Comparison of ENCODE assay signal across 31 cellular contexts in the genomic region with DNA sequence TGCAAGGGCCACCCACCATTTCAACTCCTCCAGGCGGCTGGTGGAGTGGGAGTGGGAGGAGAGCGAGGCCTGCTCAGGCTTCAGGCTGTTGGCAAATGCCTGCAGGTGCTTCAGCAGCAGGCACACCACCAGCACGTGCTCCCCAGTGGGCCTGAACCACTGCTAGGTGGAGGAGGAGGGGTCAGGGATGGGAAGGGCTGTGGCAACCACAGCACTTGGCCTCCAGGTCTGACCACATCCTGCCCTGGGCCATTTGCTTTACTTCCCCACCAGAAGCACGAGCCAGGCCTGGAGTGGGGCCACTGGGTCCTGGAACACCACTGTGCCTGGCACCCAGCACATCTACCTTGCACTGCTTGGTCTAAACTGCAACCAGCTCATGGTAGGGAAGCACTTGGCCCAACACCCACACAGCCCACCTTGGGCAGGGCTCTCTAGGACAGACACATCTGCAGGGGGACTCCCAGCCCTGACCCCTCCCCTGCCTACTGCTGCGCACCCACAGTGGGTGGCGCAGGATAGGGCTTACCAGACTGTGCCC. TPM values are rescaled to one million over a fixed set of nuclear protein-coding genes. Genes with fewer than 3 reads are reported as not detected.
DNase-seq lines count a peak whose midpoint lies in the region; ATAC-seq and TF ChIP-seq lines count a peak whose summit lies in the region.
"Had no signal": no experiment of that assay in that cellular context is flagged by ENCODE, and none has a peak within 500 bp of the region (broad histone marks: within the 10 kb centered on the region; RNA-seq: fewer than 3 reads in every experiment).

No MANE protein-coding gene starts in this region.

- H3K9ac ChIP-seq in DND-41 (ENCODE audit: low read depth, low read length) (no peak overlapping the region), neuronal stem cell (ENCODE audit: low read depth, low read length, poor library complexity) (peak overlapping the region; percentile 18)

- no peak overlapping the region for H2BK120ac ChIP-seq in neuronal stem cell (ENCODE audit: low read depth, low read length)

- TF ChIP-seq POLR2A in spleen (IDR thresholded peaks at IDR 0.05) = no peak

- H4K20me1 ChIP-seq in DND-41 (ENCODE audit: insufficient read depth, low read length) = no peaks in the 10 kb centered on the region

- H2BK12ac ChIP-seq in neuronal stem cell (ENCODE audit: low read length) = no peak overlapping the region

- no peak overlapping the region for H4K8ac ChIP-seq in neuronal stem cell (ENCODE audit: low read depth, low read length)

- H3K4ac ChIP-seq in neuronal stem cell (ENCODE audit: low read length) = no peak overlapping the region

- intact Hi-C loops in spleen (cut with DNase I; ENCODE audit: low total_unique reads) = no loop called here

- no peak overlapping the region for H3K4me2 ChIP-seq in DND-41 (ENCODE audit: insufficient read depth, low read length)
- no peak overlapping the region for H3K4me2 ChIP-seq in neuronal stem cell (ENCODE audit: insufficient read depth, low read length, poor library complexity, severe bottlenecking)
- H3K4me2 ChIP-seq: GM23338 had no signal

- no peak overlapping the region for H3K18ac ChIP-seq in neuronal stem cell (ENCODE audit: low read length)

- peaks cover 24% of the 10 kb centered on the region for H3K9me3 ChIP-seq in DND-41 (ENCODE audit: insufficient read depth, low read length, severe bottlenecking)
- peaks cover 0 to 89% of the 10 kb centered on the region in 2 donors for H3K9me3 ChIP-seq in neuronal stem cell (replicated peaks in 1 of 2; ENCODE audit: control insufficient read depth in 2 of 2, insufficient read depth in 1 of 2, low read depth in 1 of 2, low read length in 2 of 2)
- H3K9me3 ChIP-seq in spleen = peaks cover 0 to 22% (median 1%) of the 10 kb centered on the region in 8 donors
- H3K9me3 ChIP-seq: adrenal gland, body of pancreas, neutrophil, prostate gland, right lobe of liver, transverse colon had no signal

- H3K4me3 ChIP-seq in DND-41 (ENCODE audit: low read depth in 1 of 2, low read length in 2 of 2) (no peak overlapping the region), H7 (ENCODE audit: insufficient read depth, low read depth, low read length) (no peak overlapping the region), neuronal stem cell (ENCODE audit: low read length in 2 of 2) (peak overlapping the region in 1 of 2 donors; percentile 62), spleen (no peak overlapping the region)
- H3K4me3 ChIP-seq: adrenal gland, body of pancreas, esophagus squamous epithelium, GM23338, prostate gland, right lobe of liver, transverse colon had no signal

- no peak overlapping the region for H3K14ac ChIP-seq in neuronal stem cell (ENCODE audit: low read length)

- no peak overlapping the region for H2AK5ac ChIP-seq in neuronal stem cell (ENCODE audit: low read depth, low read length)

- H3K4me1 ChIP-seq in DND-41 (ENCODE audit: insufficient read depth, low read length) (no peaks in the 10 kb centered on the region), neuronal stem cell (ENCODE audit: control insufficient read depth in 2 of 2, insufficient read depth in 1 of 2, low read depth in 1 of 2, low read length in 2 of 2) (no peaks in the 10 kb centered on the region), spleen (peaks cover 0 to 6% (median 0%) of the 10 kb centered on the region in 6 donors)
- H3K4me1 ChIP-seq: adrenal gland, body of pancreas, esophagus squamous epithelium, foreskin keratinocyte, prostate gland, right lobe of liver, transverse colon had no signal

- no peak overlapping the region for H2BK5ac ChIP-seq in neuronal stem cell (ENCODE audit: low read length)

- ATAC-seq in DND-41 (ENCODE audit: insufficient read depth, low read depth) (peak; percentile 58; the same call in 2 of the 3 replicates), HG03108 (IDR thresholded peaks at IDR 0.05; ENCODE audit: unreplicated experiment) (no peak), HG02973 (IDR thresholded peaks at IDR 0.05; ENCODE audit: unreplicated experiment) (no peak)
- ATAC-seq: activated CD8-positive, alpha-beta T cell treated with anti-CD3 and anti-CD28 coated beads for 36 hours; activated T-helper 17 cell treated with anti-CD3 and anti-CD28 coated beads, Interleukin-2, amount 50 U/mL, for 72 hours; body of pancreas; foreskin keratinocyte; GM23338; right lobe of liver; T-helper 17 cell had no signal

- peak; percentile 9 for DNase-seq in DND-41
- DNase-seq in H7 = peak; percentile 17
- DNase-seq in SW480 (ENCODE audit: low spot score) = peak; percentile 11
- no peak for DNase-seq in neuronal stem cell (ENCODE audit: low spot score)
- DNase-seq in nucleus accumbens (lab: John Stamatoyannopoulos, UW) = no peak
- DNase-seq in spleen = no peak
- DNase-seq: activated CD4-positive, alpha-beta T cell treated with anti-CD3 and anti-CD28 coated beads for 1 hour; activated CD8-positive, alpha-beta T cell treated with anti-CD3 and anti-CD28 coated beads for 36 hours; activated naive CD4-positive, alpha-beta T cell treated with anti-CD3 and anti-CD28 coated beads, Interleukin-2, amount 10 ng/mL, durations not matched to agents 7 days and 5 days; body of pancreas; esophagus squamous epithelium; foreskin keratinocyte; NCI-H1436; NCI-H226; OCI-M1; right lobe of liver; T-helper 17 cell; transverse colon had no signal

- no peak overlapping the region for H3K23ac ChIP-seq in neuronal stem cell (ENCODE audit: low read depth, low read length, poor library complexity)

- no peaks in the 10 kb centered on the region for H3K79me2 ChIP-seq in DND-41 (ENCODE audit: insufficient read depth, low read length)

- WGBS in neuronal stem cell (ENCODE audit: extremely low coverage in 2 of 2, insufficient read length in 2 of 2, insufficient replicate concordance in 1 of 2), 2 donors = no CpG with 5 or more reads among the region's 6 CpGs
- WGBS in spleen, 5 donors = 51 to 67% (median 60%) methylated on average over 4 to 6 of the region's 6 CpGs

- TF ChIP-seq CTCF in DND-41 (IDR thresholded peaks at IDR 0.05; ENCODE audit: borderline replicate concordance, extremely low read depth, low read length, poor library complexity, severe bottlenecking) (no peak), spleen (IDR thresholded peaks at IDR 0.05 in 8 of 11, conservative IDR thresholded peaks at IDR 0.05 in 3 of 11) (no peak)

- no peak overlapping the region for H2BK15ac ChIP-seq in neuronal stem cell (ENCODE audit: low read length)

- H4K91ac ChIP-seq in neuronal stem cell (ENCODE audit: low read depth, low read length, poor library complexity) = no peak overlapping the region

- peaks cover 2% of the 10 kb centered on the region for H3K79me1 ChIP-seq in neuronal stem cell (ENCODE audit: low read depth, low read length)

- H3K36me3 ChIP-seq in DND-41 (ENCODE audit: insufficient read depth, low read length) = no peaks in the 10 kb centered on the region
- H3K36me3 ChIP-seq in H7 (replicated peaks; ENCODE audit: control insufficient read depth, insufficient read depth, low read length) = no peaks in the 10 kb centered on the region
- H3K36me3 ChIP-seq in neuronal stem cell (replicated peaks in 1 of 2; ENCODE audit: control insufficient read depth in 2 of 2, insufficient read depth in 2 of 2, low read length in 2 of 2) = no peaks in the 10 kb centered on the region
- no peaks in the 10 kb centered on the region for H3K36me3 ChIP-seq in spleen
- H3K36me3 ChIP-seq: adrenal gland, esophagus squamous epithelium, neutrophil, prostate gland, right lobe of liver, transverse colon had no signal

- H3K27me3 ChIP-seq in DND-41 (ENCODE audit: insufficient read depth, low read length, poor library complexity) (no peaks in the 10 kb centered on the region), H7 (ENCODE audit: control insufficient read depth, insufficient read depth, low read length) (no peaks in the 10 kb centered on the region), neuronal stem cell (ENCODE audit: control insufficient read depth in 3 of 3, insufficient read depth in 3 of 3, low read depth in 1 of 3, low read length in 3 of 3) (no peaks in the 10 kb centered on the region), spleen (replicated peaks in 1 of 7) (no peaks in the 10 kb centered on the region)
- H3K27me3 ChIP-seq: adrenal gland, body of pancreas, esophagus squamous epithelium, foreskin keratinocyte, neutrophil, right lobe of liver, transverse colon had no signal

- no peak overlapping the region for H3K27ac ChIP-seq in DND-41 (ENCODE audit: low read length)
- no peak overlapping the region for H3K27ac ChIP-seq in neuronal stem cell (replicated peaks; ENCODE audit: low read length)
- no peak overlapping the region for H3K27ac ChIP-seq in spleen
- H3K27ac ChIP-seq: adrenal gland, body of pancreas, esophagus squamous epithelium, foreskin keratinocyte, neutrophil, prostate gland, right lobe of liver, transverse colon had no signal

- H2AFZ ChIP-seq in DND-41 (ENCODE audit: low read depth, low read length) (no peak overlapping the region), neuronal stem cell (ENCODE audit: low read length) (no peak overlapping the region)
- H2AFZ ChIP-seq: GM23338 had no signal

RNA-seq across cellular contexts. Expression of a gene that starts 26.2 kb away (rescaled TPM):
- total RNA-seq in H7 (2014; rRNA removed; shearing (Covaris generic)) = not detected in 2 replicates
- polyA plus RNA-seq in neuronal stem cell (2013, experiment 1 of 2) = not detected
- polyA plus RNA-seq in neuronal stem cell (2013, experiment 2 of 2) = not detected
- total RNA-seq in spleen = not detected
- not detected for polyA plus RNA-seq in spleen
- total RNA-seq: activated CD8-positive, alpha-beta T cell treated with anti-CD3 and anti-CD28 coated beads for 36 hours; activated T-helper 17 cell treated with anti-CD3 and anti-CD28 coated beads, Interleukin-2, amount 50 U/mL, for 72 hours; adrenal gland; body of pancreas; dermis microvascular lymphatic vessel endothelial cell; esophagus squamous epithelium; foreskin keratinocyte; GM23338; kidney epithelial cell; liver; mesothelial cell of epicardium; right lobe of liver; T-helper 17 cell; transverse colon had no signal
- polyA plus RNA-seq: adrenal gland, AG04450, BJ, foreskin keratinocyte, GM23338, liver had no signal

Comparison
In these comparisons a context has a peak if more than half of its experiments do, and no peak if none do; other contexts are left out.
1. DNase-seq: peak in DND-41 (single experiment), H7 (single experiment) and SW480 (single experiment); none in neuronal stem cell (single experiment), nucleus accumbens (0 of 56) and spleen (single experiment).